In genomic region chr4:112276113-112276512, GRCh38 we compare ENCODE assay signal across 25 cellular contexts. TPM values are rescaled to one million over a fixed set of nuclear protein-coding genes. Genes with fewer than 3 reads are reported as not detected.
DNase-seq lines count a peak whose midpoint lies in the region; ATAC-seq, FAIRE-seq and TF ChIP-seq lines count a peak whose summit lies in the region.
"Had no signal": no experiment of that assay in that cellular context is flagged by ENCODE, and none has a peak within 500 bp of the region (broad histone marks: within the 10 kb centered on the region; RNA-seq: fewer than 3 reads in every experiment).

No MANE protein-coding gene starts in this region.

- ATAC-seq in activated naive CD4-positive, alpha-beta T cell treated with anti-CD3 and anti-CD28 coated beads, Interleukin-2, amount 50 U/mL, for 72 hours: no peak
- ATAC-seq in CD4-positive, alpha-beta T cell (ENCODE audit: poor library complexity): no peak
- no peak for ATAC-seq in stimulated activated memory B cell treated with anti-CD40 and anti-IgM and Interleukin-4, amounts not matched to agents 10 μg/mL and 1 μg/mL and 100 μg/mL, for 72 hours

- H3K27ac ChIP-seq in CD4-positive, alpha-beta T cell (ENCODE audit: low read depth, low read length): no peak overlapping the region
- H3K27ac ChIP-seq in CD8-positive, alpha-beta memory T cell (ENCODE audit: low read depth, low read length): no peak overlapping the region
- H3K27ac ChIP-seq: GM23248, Peyer's patch, SJSA1 had no signal

- no peak overlapping the region for H3K4me3 ChIP-seq in CD8-positive, alpha-beta memory T cell (ENCODE audit: low read length)
- H3K4me3 ChIP-seq: GM23248, HAP-1, Peyer's patch, SJSA1 had no signal

- TF ChIP-seq CTCF in CD4-positive, alpha-beta T cell (IDR thresholded peaks at IDR 0.05): no peak

- H3K36me3 Mint-ChIP-seq in activated naive CD4-positive, alpha-beta T cell treated with anti-CD3 and anti-CD28 coated beads for 36 hours (ENCODE audit: low read depth): peaks cover 44% of the 10 kb centered on the region
- H3K36me3 Mint-ChIP-seq in activated naive CD4-positive, alpha-beta T cell treated with anti-CD3 and anti-CD28 coated beads, Interleukin-2, amount 50 U/mL, for 72 hours: peaks cover 7 to 34% of the 10 kb centered on the region in 2 donors
- H3K36me3 Mint-ChIP-seq in CD4-positive, alpha-beta T cell (ENCODE audit: low read depth): peaks cover 35% of the 10 kb centered on the region
- H3K36me3 Mint-ChIP-seq in stimulated activated memory B cell treated with anti-CD40 and anti-IgM and Interleukin-4, amounts not matched to agents 10 μg/mL and 1 μg/mL and 100 μg/mL, for 72 hours: peaks cover 30% of the 10 kb centered on the region
- peaks cover 0 to 28% (median 14%) of the 10 kb centered on the region in 3 donors for H3K36me3 Mint-ChIP-seq in CD8-positive, alpha-beta memory T cell

- FAIRE-seq in GM18507 (lab: Jason Lieb, UNC): peak; percentile 5
- FAIRE-seq: HTR-8/SVneo had no signal

- intact Hi-C loops in activated naive CD4-positive, alpha-beta T cell treated with anti-CD3 and anti-CD28 coated beads for 36 hours (cut with micrococcal nuclease): loop anchor here (10.0 kb wide), 1 partner anchor 489 kb away; no protein-coding TSS in a partner anchor
- intact Hi-C loops in CD4-positive, alpha-beta T cell (cut with DNase I, micrococcal nuclease): no loop called here

- no peaks in the 10 kb centered on the region for H3K9me3 Mint-ChIP-seq in activated naive CD4-positive, alpha-beta T cell treated with anti-CD3 and anti-CD28 coated beads for 36 hours
- H3K9me3 Mint-ChIP-seq in activated naive CD4-positive, alpha-beta T cell treated with anti-CD3 and anti-CD28 coated beads, Interleukin-2, amount 50 U/mL, for 72 hours: peaks cover 0 to 7% of the 10 kb centered on the region in 2 donors
- H3K9me3 Mint-ChIP-seq in CD4-positive, alpha-beta T cell: no peaks in the 10 kb centered on the region
- no peaks in the 10 kb centered on the region for H3K9me3 Mint-ChIP-seq in stimulated activated memory B cell treated with anti-CD40 and anti-IgM and Interleukin-4, amounts not matched to agents 10 μg/mL and 1 μg/mL and 100 μg/mL, for 72 hours
- no peaks in the 10 kb centered on the region for H3K9me3 Mint-ChIP-seq in CD8-positive, alpha-beta memory T cell
- H3K9me3 Mint-ChIP-seq: IgD-negative memory B cell had no signal

- peak overlapping the region; percentile 7 for H3K27ac Mint-ChIP-seq in activated naive CD4-positive, alpha-beta T cell treated with anti-CD3 and anti-CD28 coated beads for 36 hours
- no peak overlapping the region for H3K27ac Mint-ChIP-seq in activated naive CD4-positive, alpha-beta T cell treated with anti-CD3 and anti-CD28 coated beads, Interleukin-2, amount 50 U/mL, for 72 hours
- peak overlapping the region; percentile 13 for H3K27ac Mint-ChIP-seq in CD4-positive, alpha-beta T cell
- peak overlapping the region; percentile 28 for H3K27ac Mint-ChIP-seq in stimulated activated memory B cell treated with anti-CD40 and anti-IgM and Interleukin-4, amounts not matched to agents 10 μg/mL and 1 μg/mL and 100 μg/mL, for 72 hours
- H3K27ac Mint-ChIP-seq in CD8-positive, alpha-beta memory T cell: peak overlapping the region in 4 of 8 donors; percentile 6 to 84 (median 44)

- H3K27me3 ChIP-seq in CD4-positive, alpha-beta T cell (ENCODE audit: control insufficient read depth, insufficient read depth, low read length): no peaks in the 10 kb centered on the region
- no peaks in the 10 kb centered on the region for H3K27me3 ChIP-seq in CD8-positive, alpha-beta memory T cell (ENCODE audit: insufficient read depth, low read length, poor library complexity, severe bottlenecking)
- H3K27me3 ChIP-seq: Peyer's patch, SJSA1 had no signal

- peaks cover 78% of the 10 kb centered on the region for H3K4me1 Mint-ChIP-seq in activated naive CD4-positive, alpha-beta T cell treated with anti-CD3 and anti-CD28 coated beads for 36 hours (ENCODE audit: low read depth)
- peaks cover 47% of the 10 kb centered on the region for H3K4me1 Mint-ChIP-seq in CD4-positive, alpha-beta T cell (ENCODE audit: low read depth)
- peaks cover 70% of the 10 kb centered on the region for H3K4me1 Mint-ChIP-seq in stimulated activated memory B cell treated with anti-CD40 and anti-IgM and Interleukin-4, amounts not matched to agents 10 μg/mL and 1 μg/mL and 100 μg/mL, for 72 hours
- peaks cover 67 to 89% (median 70%) of the 10 kb centered on the region in 3 donors for H3K4me1 Mint-ChIP-seq in CD8-positive, alpha-beta memory T cell

- DNase-seq in activated naive CD4-positive, alpha-beta T cell treated with anti-CD3 and anti-CD28 coated beads for 36 hours: no peak
- DNase-seq in activated naive CD4-positive, alpha-beta T cell treated with anti-CD3 and anti-CD28 coated beads, Interleukin-2, amount 50 U/mL, for 72 hours (ENCODE audit: low spot score in 2 of 2): no peak
- no peak for DNase-seq in CD4-positive, alpha-beta T cell
- no peak for DNase-seq in GM18507 (ENCODE audit: extremely low spot score, insufficient read length, low read depth)
- no peak for DNase-seq in CD8-positive, alpha-beta memory T cell
- no peak for DNase-seq in activated gamma-delta T cell (lab: John Stamatoyannopoulos, UW)
- DNase-seq: C1 segment of cervical spinal cord; COR-L47; DMS 273 treated with DMSO at 0.1 percent for 48 hours; GM23248; Karpas-422; MM.1S; NCI-H1092; NCI-H146; NCI-H2029 treated with DMSO at 0.1 percent for 48 hours; NCI-H2171 treated with DMSO at 0.1 percent for 48 hours; NCI-H446 treated with DMSO at 0.1 percent for 48 hours; NCI-H69; NK-92 treated with Interleukin-12 subunit alpha and Interleukin-12 subunit beta, amount 100 ng/mL, for 24 hours; Peyer's patch had no signal

- POLR2A ChIA-PET in CD4-positive, alpha-beta T cell (lab: Charles Lee): interaction anchor here (1.0 to 3.4 kb wide), 2 partner anchors 10 to 21 kb away, joined by 3 to 10 read pairs; partner anchors contain the start of genes ALPK1 and TIFA
- POLR2A ChIA-PET in CD8-positive, alpha-beta memory T cell (lab: Charles Lee): no interaction called here

- no peak overlapping the region for H3K4me3 Mint-ChIP-seq in activated naive CD4-positive, alpha-beta T cell treated with anti-CD3 and anti-CD28 coated beads for 36 hours
- no peak overlapping the region for H3K4me3 Mint-ChIP-seq in CD4-positive, alpha-beta T cell
- H3K4me3 Mint-ChIP-seq in stimulated activated memory B cell treated with anti-CD40 and anti-IgM and Interleukin-4, amounts not matched to agents 10 μg/mL and 1 μg/mL and 100 μg/mL, for 72 hours: no peak overlapping the region
- H3K4me3 Mint-ChIP-seq in CD8-positive, alpha-beta memory T cell: no peak overlapping the region

- H3K36me3 ChIP-seq in CD8-positive, alpha-beta memory T cell (ENCODE audit: insufficient read depth, low read length): no peaks in the 10 kb centered on the region
- H3K36me3 ChIP-seq: HAP-1, Peyer's patch had no signal

- peaks cover 11% of the 10 kb centered on the region for H3K4me1 ChIP-seq in CD8-positive, alpha-beta memory T cell (ENCODE audit: insufficient read depth, low read length)
- H3K4me1 ChIP-seq: Peyer's patch had no signal

- no peaks in the 10 kb centered on the region for H3K27me3 Mint-ChIP-seq in activated naive CD4-positive, alpha-beta T cell treated with anti-CD3 and anti-CD28 coated beads for 36 hours (ENCODE audit: low read depth)
- H3K27me3 Mint-ChIP-seq in CD4-positive, alpha-beta T cell: no peaks in the 10 kb centered on the region
- H3K27me3 Mint-ChIP-seq in stimulated activated memory B cell treated with anti-CD40 and anti-IgM and Interleukin-4, amounts not matched to agents 10 μg/mL and 1 μg/mL and 100 μg/mL, for 72 hours: no peaks in the 10 kb centered on the region
- no peaks in the 10 kb centered on the region for H3K27me3 Mint-ChIP-seq in CD8-positive, alpha-beta memory T cell
- H3K27me3 Mint-ChIP-seq: IgD-negative memory B cell had no signal

- no peaks in the 10 kb centered on the region for H3K9me3 ChIP-seq in CD4-positive, alpha-beta T cell (ENCODE audit: control insufficient read depth, low read length)
- no peaks in the 10 kb centered on the region for H3K9me3 ChIP-seq in CD8-positive, alpha-beta memory T cell (ENCODE audit: low read length)
- H3K9me3 ChIP-seq: HAP-1, Peyer's patch, SJSA1 had no signal

- CTCF ChIA-PET in activated naive CD4-positive, alpha-beta T cell treated with anti-CD3 and anti-CD28 coated beads for 36 hours (lab: Charles Lee): no interaction called here
- CTCF ChIA-PET in CD4-positive, alpha-beta T cell (lab: Charles Lee): no interaction called here
- CTCF ChIA-PET in CD8-positive, alpha-beta memory T cell (lab: Charles Lee): interaction anchor here (1.1 to 1.6 kb wide), 2 partner anchors 10 to 13 kb away, joined by 3 to 4 read pairs; partner anchors contain the start of gene TIFA

RNA-seq across cellular contexts. Expression of gene TIFA, which starts 9.6 kb away (rescaled TPM):
- 10 to 100 TPM; 60.4 to 65.4 TPM for total RNA-seq in activated naive CD4-positive, alpha-beta T cell treated with anti-CD3 and anti-CD28 coated beads for 36 hours
- 10 to 100 TPM; 34.3 to 62.9 TPM for total RNA-seq in activated naive CD4-positive, alpha-beta T cell treated with anti-CD3 and anti-CD28 coated beads, Interleukin-2, amount 50 U/mL, for 72 hours
- total RNA-seq in CD4-positive, alpha-beta T cell: 10 to 100 TPM; 14.5 to 18.4 TPM
- 10 to 100 TPM; 33.6 to 34.7 TPM for total RNA-seq in CD8-positive, alpha-beta memory T cell
- 48.8 TPM for polyA plus RNA-seq in CD8-positive, alpha-beta memory T cell

RNA-seq across cellular contexts. Expression of gene ALPK1, which starts 21.1 kb away (rescaled TPM):
- 10 to 100 TPM; 38.8 to 39.9 TPM for total RNA-seq in activated naive CD4-positive, alpha-beta T cell treated with anti-CD3 and anti-CD28 coated beads for 36 hours
- 10 to 100 TPM; 32.7 to 65.8 TPM for total RNA-seq in activated naive CD4-positive, alpha-beta T cell treated with anti-CD3 and anti-CD28 coated beads, Interleukin-2, amount 50 U/mL, for 72 hours
- total RNA-seq in CD4-positive, alpha-beta T cell: 1 to 10 TPM; 8.2 to 9.5 TPM
- total RNA-seq in CD8-positive, alpha-beta memory T cell: 1 to 10 TPM; 2.5 to 3.1 TPM
- polyA plus RNA-seq in CD8-positive, alpha-beta memory T cell: 1.1 TPM

RNA-seq across cellular contexts. Expression of gene AP1AR, which starts 44.5 kb away (rescaled TPM):
- total RNA-seq in activated naive CD4-positive, alpha-beta T cell treated with anti-CD3 and anti-CD28 coated beads for 36 hours: 10 to 100 TPM; 14.7 to 15.2 TPM
- total RNA-seq in activated naive CD4-positive, alpha-beta T cell treated with anti-CD3 and anti-CD28 coated beads, Interleukin-2, amount 50 U/mL, for 72 hours: 10 to 100 TPM; 15.0 to 19.2 TPM
- total RNA-seq in CD4-positive, alpha-beta T cell: 1 to 10 TPM; 3.7 to 4.8 TPM
- 10 to 100 TPM; 23.2 to 27.1 TPM for total RNA-seq in CD8-positive, alpha-beta memory T cell
- 27.5 TPM for polyA plus RNA-seq in CD8-positive, alpha-beta memory T cell

Comparison
In these comparisons a context has a peak if more than half of its experiments do, and no peak if none do; other contexts are left out.
1. H3K27ac Mint-ChIP-seq: peak in activated naive CD4-positive, alpha-beta T cell treated with anti-CD3 and anti-CD28 coated beads for 36 hours (single experiment), CD4-positive, alpha-beta T cell (single experiment) and stimulated activated memory B cell treated with anti-CD40 and anti-IgM and Interleukin-4, amounts not matched to agents 10 μg/mL and 1 μg/mL and 100 μg/mL, for 72 hours (single experiment); none in activated naive CD4-positive, alpha-beta T cell treated with anti-CD3 and anti-CD28 coated beads, Interleukin-2, amount 50 U/mL, for 72 hours (0 of 2).